In the genomic region with DNA sequence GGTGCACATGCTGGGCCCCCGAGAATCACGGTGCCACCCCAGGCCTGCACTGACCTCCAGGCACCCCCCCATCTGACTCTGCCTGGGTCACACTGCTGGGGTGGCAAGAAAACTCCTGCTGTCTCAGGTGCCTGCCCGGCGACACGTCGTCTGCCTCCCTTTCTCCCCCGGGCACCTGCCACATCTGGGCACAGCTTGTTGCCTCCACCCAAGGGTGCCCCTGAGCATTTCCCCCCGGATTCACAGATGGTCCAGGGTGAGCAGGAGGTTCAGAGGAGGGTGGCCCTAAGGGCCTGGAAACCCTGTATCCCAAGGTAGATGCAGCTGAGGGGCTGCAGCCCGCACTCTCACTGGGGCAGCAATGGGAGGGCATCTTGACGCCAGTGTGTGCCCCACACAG, we compare ENCODE assay signal across 27 cellular contexts. TPM values are rescaled to one million over a fixed set of nuclear protein-coding genes. Genes with fewer than 3 reads are reported as not detected.
"Had no signal": no experiment of that assay in that cellular context is flagged by ENCODE, and none has a peak within 500 bp of the region (broad histone marks: within the 10 kb centered on the region; RNA-seq: fewer than 3 reads in every experiment).

No MANE protein-coding gene starts in this region.

- H3K9me3 ChIP-seq: ascending aorta had no signal

- DNase-seq: activated CD4-positive, alpha-beta memory T cell treated with anti-CD3 and anti-CD28 coated beads for 36 hours; activated CD4-positive, alpha-beta T cell treated with anti-CD3 and anti-CD28 coated beads for 1 hour; activated CD4-positive, alpha-beta T cell treated with anti-CD3 and anti-CD28 coated beads for 36 hours; activated CD4-positive, alpha-beta T cell treated with anti-CD3 and anti-CD28 coated beads, Interleukin-2, amount 10 ng/mL, durations not matched to agents 24 days and 14 days; activated CD4-positive, alpha-beta T cell treated with anti-CD3 and anti-CD28 coated beads, Interleukin-2, amount 50 U/mL, for 1 hour; activated CD4-positive, alpha-beta T cell treated with anti-CD3 and anti-CD28 coated beads, Interleukin-2, amount 50 U/mL, for 4 hours; activated CD4-positive, CD25-positive, alpha-beta regulatory T cell; activated CD8-positive, alpha-beta memory T cell treated with anti-CD3 and anti-CD28 coated beads, Interleukin-2, amount 50 U/mL, for 4 hours; activated CD8-positive, alpha-beta T cell treated with anti-CD3 and anti-CD28 coated beads for 36 hours; activated effector memory CD4-positive, alpha-beta T cell treated with Interleukin-2 at 50 U/mL for 16 hours; activated gamma-delta T cell; activated naive CD4-positive, alpha-beta T cell treated with anti-CD3 and anti-CD28 coated beads, Interleukin-2, amount 10 ng/mL, durations not matched to agents 7 days and 5 days; activated naive CD4-positive, alpha-beta T cell treated with Interleukin-2 at 50 U/mL for 16 hours; activated naive CD8-positive, alpha-beta T cell treated with anti-CD3 and anti-CD28 coated beads, Interleukin-2, amount 10 ng/mL, durations not matched to agents 7 days and 5 days; activated naive CD8-positive, alpha-beta T cell treated with anti-CD3 and anti-CD28 coated beads, Interleukin-2, amount 50 U/mL, for 24 hours; activated T-cell treated with anti-CD3 and anti-CD28 coated beads, Interleukin-2, amount 50 U/mL, for 24 hours; activated T-cell treated with anti-CD3 and anti-CD28 coated beads, Interleukin-2, amount 50 U/mL, for 48 hours; amygdala; anterior cingulate cortex; caudate nucleus; cerebellar nuclear complex; T-helper 1 cell; T-helper 2 cell; T-helper 9 cell had no signal

- H3K4me3 ChIP-seq: ascending aorta, cardiac muscle cell had no signal

- H3K4me1 ChIP-seq: ascending aorta had no signal

- H3K27me3 ChIP-seq: ascending aorta, cardiac muscle cell had no signal

- H3K36me3 ChIP-seq: ascending aorta, cardiac muscle cell had no signal

- H3K27ac ChIP-seq: ascending aorta, cardiac muscle cell, VCaP had no signal

RNA-seq across cellular contexts. Expression of gene LHX3, which starts 55.6 kb away (rescaled TPM):
- polyA plus RNA-seq: cardiac muscle cell had no signal
